ENCODE assay signal across 14 cellular contexts in genomic region chr15:73431329-73431728, GRCh38. TPM values are rescaled to one million over a fixed set of nuclear protein-coding genes. Genes with fewer than 3 reads are reported as not detected.
"Had no signal": no experiment of that assay in that cellular context is flagged by ENCODE, and none has a peak within 500 bp of the region (broad histone marks: within the 10 kb centered on the region; RNA-seq: fewer than 3 reads in every experiment).

No MANE protein-coding gene starts in this region.

RNA-seq across cellular contexts. Expression of gene REC114, which starts 11.6 kb away (rescaled TPM):
- total RNA-seq: stomach, subcutaneous adipose tissue, suprapubic skin, temporal lobe, thoracic aorta, thyroid gland, tibial nerve, transverse colon, upper lobe of left lung, upper lobe of right lung, ureter, urinary bladder, uterus, vagina had no signal
- polyA plus RNA-seq: stomach, urinary bladder had no signal
